ENCODE assay signal across 8 cellular contexts in genomic region chr11:67584205-67584880, GRCh38. TPM values are rescaled to one million over a fixed set of nuclear protein-coding genes. Genes with fewer than 3 reads are reported as not detected.
DNase-seq lines count a peak whose midpoint lies in the region; ATAC-seq and TF ChIP-seq lines count a peak whose summit lies in the region.

No MANE protein-coding gene starts in this region.

- CTCF ChIA-PET in activated naive CD4-positive, alpha-beta T cell treated with anti-CD3 and anti-CD28 coated beads for 36 hours (lab: Charles Lee), result interaction anchor here (0.7 to 2.4 kb wide), 4 partner anchors 29 to 231 kb away, joined by 3 to 8 read pairs (median 3); partner anchors contain the start of gene POLD4

- H3K36me3 ChIP-seq in gastroesophageal sphincter, result peaks cover 0 to 49% of the 10 kb centered on the region in 2 donors
- H3K36me3 ChIP-seq in aorta (ENCODE audit: control insufficient read depth in 1 of 2, insufficient read depth in 2 of 2, low read length in 1 of 2), result peaks cover 0 to 5% of the 10 kb centered on the region in 2 donors

- TF ChIP-seq CTCF in gastroesophageal sphincter (IDR thresholded peaks at IDR 0.05) (peak in 1 of 4 experiments; percentile 11), neural crest cell (conservative IDR thresholded peaks at IDR 0.05) (no peak)

- peaks cover 43% of the 10 kb centered on the region for H3K4me1 Mint-ChIP-seq in activated naive CD4-positive, alpha-beta T cell treated with anti-CD3 and anti-CD28 coated beads for 36 hours (ENCODE audit: low read depth)
- peaks cover 47% of the 10 kb centered on the region for H3K4me1 Mint-ChIP-seq in neural crest cell

- DNase-seq in NCI-H82 (lab: John Stamatoyannopoulos, UW), result peak; percentile 30
- DNase-seq in NCI-H82 treated with DMSO at 0.1 percent for 48 hours (lab: John Stamatoyannopoulos, UW; ENCODE audit: unreplicated experiment), result no peak
- DNase-seq in NCI-H526 (lab: John Stamatoyannopoulos, UW), result peak; percentile 47 to 83
- DNase-seq in activated naive CD4-positive, alpha-beta T cell treated with anti-CD3 and anti-CD28 coated beads for 36 hours, result peak; percentile 58
- peak; percentile 33 for DNase-seq in neural crest cell (ENCODE audit: low read depth, low spot score)
- DNase-seq in aorta, result peak; percentile 90

- peak in 1 of 2 donors; percentile 18 for TF ChIP-seq POLR2A in gastroesophageal sphincter (IDR thresholded peaks at IDR 0.05)

- intact Hi-C loops in activated naive CD4-positive, alpha-beta T cell treated with anti-CD3 and anti-CD28 coated beads for 36 hours (cut with micrococcal nuclease), result loop anchor here (5.0 kb wide), 2 partner anchors 73 to 232 kb away; partner anchors contain the start of gene POLD4
- intact Hi-C loops in aorta (cut with DNase I), result loop anchor here in 1 of 2 donors (5.0 kb wide), 3 partner anchors 73 to 182 kb away; partner anchors contain the start of genes CDK2AP2, PITPNM1, PPP1CA and TBC1D10C

- H3K27ac Mint-ChIP-seq in activated naive CD4-positive, alpha-beta T cell treated with anti-CD3 and anti-CD28 coated beads for 36 hours, result peak overlapping the region; percentile 72
- peak overlapping the region; percentile 96 for H3K27ac Mint-ChIP-seq in neural crest cell (ENCODE audit: unreplicated experiment)

- H3K27me3 ChIP-seq in gastroesophageal sphincter (peaks cover 2% of the 10 kb centered on the region), aorta (ENCODE audit: control insufficient read depth in 1 of 2, insufficient read depth in 2 of 2, low read length in 1 of 2) (no peaks in the 10 kb centered on the region)

- 0 to 11% methylated on average over 4 to 13 of the region's 33 CpGs for WGBS in gastroesophageal sphincter (ENCODE audit: low coverage in 1 of 2), 2 donors
- WGBS in aorta, 2 donors, result 6 to 7% methylated on average over 29 to 33 of the region's 33 CpGs

- peaks cover 0 to 34% (median 7%) of the 10 kb centered on the region in 3 donors for H3K4me1 ChIP-seq in gastroesophageal sphincter
- H3K4me1 ChIP-seq in aorta (ENCODE audit: control insufficient read depth in 1 of 2, insufficient read depth in 2 of 2, low read length in 2 of 2), result no peaks in the 10 kb centered on the region

- H3K9me3 Mint-ChIP-seq in activated naive CD4-positive, alpha-beta T cell treated with anti-CD3 and anti-CD28 coated beads for 36 hours, result peaks cover 6% of the 10 kb centered on the region
- H3K9me3 Mint-ChIP-seq in neural crest cell, result no peaks in the 10 kb centered on the region

- peaks cover 1% of the 10 kb centered on the region for H3K27me3 Mint-ChIP-seq in activated naive CD4-positive, alpha-beta T cell treated with anti-CD3 and anti-CD28 coated beads for 36 hours (ENCODE audit: low read depth)
- H3K27me3 Mint-ChIP-seq in neural crest cell (ENCODE audit: low read depth), result peaks cover 36% of the 10 kb centered on the region

- no peaks in the 10 kb centered on the region for H3K9me3 ChIP-seq in gastroesophageal sphincter
- no peaks in the 10 kb centered on the region for H3K9me3 ChIP-seq in aorta (ENCODE audit: control insufficient read depth, low read length)

- H3K4me3 Mint-ChIP-seq in activated naive CD4-positive, alpha-beta T cell treated with anti-CD3 and anti-CD28 coated beads for 36 hours, result peak overlapping the region; percentile 79
- H3K4me3 Mint-ChIP-seq in neural crest cell, result peak overlapping the region; percentile 89

- ATAC-seq in gastroesophageal sphincter, result peak; percentile 71
- ATAC-seq in aorta (ENCODE audit: low FRiP score), result peak; percentile 77
- no peak for ATAC-seq in HG03469 (IDR thresholded peaks at IDR 0.05; ENCODE audit: unreplicated experiment)

- H3K36me3 Mint-ChIP-seq in activated naive CD4-positive, alpha-beta T cell treated with anti-CD3 and anti-CD28 coated beads for 36 hours (ENCODE audit: low read depth), result peaks cover 26% of the 10 kb centered on the region
- peaks cover 6% of the 10 kb centered on the region for H3K36me3 Mint-ChIP-seq in neural crest cell (ENCODE audit: low read depth)

- TF ChIP-seq EP300 in gastroesophageal sphincter (IDR thresholded peaks at IDR 0.05), result no peak

- H3K27ac ChIP-seq in gastroesophageal sphincter, result peak overlapping the region; percentile 96 to 100 (median 96)
- peak overlapping the region; percentile 80 to 95 for H3K27ac ChIP-seq in aorta (ENCODE audit: low read depth in 1 of 2, low read length in 2 of 2)

- peak overlapping the region; percentile 89 to 93 for H3K4me3 ChIP-seq in gastroesophageal sphincter
- peak overlapping the region; percentile 58 to 69 for H3K4me3 ChIP-seq in aorta (ENCODE audit: low read length in 2 of 2)

RNA-seq across cellular contexts. Expression of gene GSTP1, which starts 0.7 kb away (rescaled TPM):
- total RNA-seq in activated naive CD4-positive, alpha-beta T cell treated with anti-CD3 and anti-CD28 coated beads for 36 hours, result 100 to 1,000 TPM; 398 to 403 TPM
- total RNA-seq in gastroesophageal sphincter, result 100 to 1,000 TPM; 514 to 845 (median 628) TPM
- total RNA-seq in neural crest cell, result 776 and 780 TPM in 2 replicates
- total RNA-seq in aorta, result 100 to 1,000 TPM; 371 to 432 TPM
- polyA plus RNA-seq in aorta, result 100 to 1,000 TPM; 559 to 782 TPM

RNA-seq across cellular contexts. Expression of gene NDUFV1, which starts 22.4 kb away (rescaled TPM):
- total RNA-seq in activated naive CD4-positive, alpha-beta T cell treated with anti-CD3 and anti-CD28 coated beads for 36 hours, result 100 to 1,000 TPM; 347 to 356 TPM
- total RNA-seq in gastroesophageal sphincter (100 to 1,000 TPM; 154 to 249 (median 180) TPM), neural crest cell (182 and 191 TPM in 2 replicates), aorta (100 to 1,000 TPM; 113 to 123 TPM)
- polyA plus RNA-seq in aorta, result 100 to 1,000 TPM; 104 to 295 TPM

RNA-seq across cellular contexts. Expression of gene NUDT8, which starts 45.4 kb away (rescaled TPM):
- total RNA-seq in activated naive CD4-positive, alpha-beta T cell treated with anti-CD3 and anti-CD28 coated beads for 36 hours, result 10 to 100 TPM; 29.7 to 30.4 TPM
- 10 to 100 TPM in 1 of 4 donors, 1 to 10 TPM in 3; 2.4 to 18.5 (median 4.6) TPM for total RNA-seq in gastroesophageal sphincter
- 11.0 and 13.9 TPM in 2 replicates for total RNA-seq in neural crest cell
- total RNA-seq in aorta, result 1 to 10 TPM; 4.6 to 6.8 TPM
- polyA plus RNA-seq in aorta, result 1 to 10 TPM; 4.1 to 9.5 TPM

RNA-seq across cellular contexts. Expression of gene TBX10, which starts 55.2 kb away (rescaled TPM):
- not detected for total RNA-seq in activated naive CD4-positive, alpha-beta T cell treated with anti-CD3 and anti-CD28 coated beads for 36 hours
- total RNA-seq in gastroesophageal sphincter (not detected), neural crest cell (not detected in 2 replicates), aorta (not detected)
- polyA plus RNA-seq in aorta, result 1 to 10 TPM in 1 of 2 donors, under 1 TPM in 1; 0.23 to 5.4 TPM
